In the genomic region with DNA sequence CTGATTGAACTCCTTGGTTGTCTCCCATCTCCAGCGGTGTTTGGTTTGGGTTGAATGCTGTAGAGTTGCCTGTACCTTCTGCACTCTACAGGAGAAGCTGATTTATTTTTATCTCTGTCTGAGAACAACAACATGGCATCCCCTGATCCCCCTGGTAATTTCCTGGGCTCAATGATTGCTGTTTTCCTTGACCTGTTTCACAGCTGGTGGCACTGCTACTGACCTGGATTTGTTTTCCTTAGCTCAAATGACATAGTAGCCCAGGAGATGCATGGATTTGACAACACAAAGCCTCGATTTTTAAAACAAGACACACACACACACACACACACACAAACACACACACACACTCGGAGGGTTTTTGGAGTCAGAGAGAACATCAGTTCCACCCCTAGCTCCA, we compare ENCODE assay signal across 31 cellular contexts.
"Had no signal": no experiment of that assay in that cellular context is flagged by ENCODE, and none has a peak within 500 bp of the region (broad histone marks: within the 10 kb centered on the region; RNA-seq: fewer than 3 reads in every experiment).

No MANE protein-coding gene starts in this region.

- H3K27me3 ChIP-seq: adrenal gland, body of pancreas, breast epithelium had no signal

- ATAC-seq: activated CD8-positive, alpha-beta memory T cell treated with anti-CD3 and anti-CD28 coated beads, Interleukin-2, amount 10 ng/mL, durations not matched to agents 7 days and 5 days; activated T-cell treated with anti-CD3 and anti-CD28 coated beads, Interleukin-2, amount 50 U/mL, for 72 hours; activated T-helper 17 cell treated with anti-CD3 and anti-CD28 coated beads, Interleukin-2, amount 50 U/mL, for 72 hours; body of pancreas; Right ventricle myocardium inferior; SK-N-SH treated with all-trans-retinoic acid at 6 μM for 48 hours had no signal

- H3K36me3 ChIP-seq: adrenal gland, breast epithelium had no signal

- H3K9me3 ChIP-seq: adrenal gland, body of pancreas, breast epithelium had no signal

- H3K4me3 ChIP-seq: adrenal gland, body of pancreas, breast epithelium, PC-9 had no signal

- H2AFZ ChIP-seq: PC-9 had no signal

- H3K4me2 ChIP-seq: PC-9 had no signal

- H3K27ac ChIP-seq: adrenal gland, body of pancreas, breast epithelium, PC-9, RWPE1, VCaP had no signal

- H3K4me1 ChIP-seq: adrenal gland, body of pancreas, breast epithelium had no signal

- DNase-seq: activated CD4-positive, alpha-beta memory T cell treated with anti-CD3 and anti-CD28 coated beads, Interleukin-2, amount 10 ng/mL, durations not matched to agents 7 days and 5 days; activated CD4-positive, alpha-beta T cell treated with anti-CD3 and anti-CD28 coated beads for 1 hour; activated CD4-positive, alpha-beta T cell treated with anti-CD3 and anti-CD28 coated beads for 48 hours; activated CD4-positive, CD25-positive, alpha-beta regulatory T cell; activated CD8-positive, alpha-beta memory T cell treated with anti-CD3 and anti-CD28 coated beads for 24 hours; activated CD8-positive, alpha-beta memory T cell treated with anti-CD3 and anti-CD28 coated beads, Interleukin-2, amount 10 ng/mL, durations not matched to agents 7 days and 5 days; activated CD8-positive, alpha-beta memory T cell treated with anti-CD3 and anti-CD28 coated beads, Interleukin-2, amount 50 U/mL, for 48 hours; activated effector memory CD4-positive, alpha-beta T cell treated with anti-CD3 and anti-CD28 coated beads, Interleukin-2, amount 50 U/mL, for 16 hours; activated naive CD4-positive, alpha-beta T cell treated with Interleukin-2 at 50 U/mL for 16 hours; activated T-cell treated with anti-CD3 and anti-CD28 coated beads, Interleukin-2, amount 50 U/mL, for 72 hours; adrenal gland; body of pancreas; Karpas-422; KBM-7; NCI-H1105; NCI-H1417 treated with DMSO at 0.1 percent for 48 hours; NCI-H187 treated with DMSO at 0.1 percent for 48 hours; NCI-H2081 treated with DMSO at 0.1 percent for 48 hours; NCI-H345; NCI-H526; PC-9; SIG-M5; T-helper 1 cell; T-helper 2 cell; T-helper 9 cell had no signal
